Comparison of ENCODE assay signal across 15 cellular contexts in the genomic region with DNA sequence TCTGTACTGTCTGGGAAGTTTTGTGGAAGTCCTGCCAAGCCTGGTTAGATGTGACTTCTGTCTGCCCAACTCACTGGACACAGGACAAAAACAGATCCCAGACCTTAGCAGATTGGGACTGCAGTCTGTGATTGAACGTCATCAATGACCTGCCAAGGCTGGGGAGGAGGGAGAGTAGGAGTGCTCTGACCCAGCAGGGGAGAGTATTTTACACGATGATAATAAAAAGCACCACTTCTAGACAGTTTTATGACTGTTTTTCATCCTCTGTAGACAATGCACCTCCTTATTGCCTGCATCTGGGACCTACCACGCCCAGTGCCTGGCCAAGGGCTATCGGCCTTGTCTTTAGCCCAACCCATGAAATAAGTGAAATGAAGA.
A peak's percentile ranks its signal among the peaks of the same experiment; 100 is the strongest.
DNase-seq lines count a peak whose midpoint lies in the region; ATAC-seq and TF ChIP-seq lines count a peak whose summit lies in the region.
"Had no signal": no experiment of that assay in that cellular context is flagged by ENCODE, and none has a peak within 500 bp of the region (broad histone marks: within the 10 kb centered on the region; RNA-seq: fewer than 3 reads in every experiment).

No MANE protein-coding gene starts in this region.

- 77 to 80% methylated on average over 4 of the region's 4 CpGs for WGBS in upper lobe of left lung, 2 donors

- intact Hi-C loops in mucosa of descending colon (cut with DNase I, micrococcal nuclease): no loop called here

- H3K9me3 ChIP-seq in mucosa of descending colon (no peaks in the 10 kb centered on the region), upper lobe of left lung (no peaks in the 10 kb centered on the region)
- H3K9me3 ChIP-seq: BLaER1, upper lobe of right lung had no signal

- no peaks in the 10 kb centered on the region for H3K36me3 ChIP-seq in mucosa of descending colon (ENCODE audit: low read depth)
- H3K36me3 ChIP-seq in upper lobe of left lung: no peaks in the 10 kb centered on the region
- H3K36me3 ChIP-seq: BLaER1, cardiac muscle cell, upper lobe of right lung had no signal

- DNase-seq in RPMI7951 (ENCODE audit: low read depth): peak; percentile 69
- DNase-seq in fibroblast of mammary gland (ENCODE audit: low read depth): peak; percentile 26
- peak in 2 of 3 donors; percentile 32 to 46 for DNase-seq in mucosa of descending colon
- DNase-seq in upper lobe of left lung: no peak
- DNase-seq in DMS153 treated with DMSO at 0.1 percent for 48 hours (lab: John Stamatoyannopoulos, UW; ENCODE audit: unreplicated experiment): no peak
- DNase-seq: activated CD4-positive, alpha-beta T cell treated with anti-CD3 and anti-CD28 coated beads for 48 hours; DMS53; retina; SHP77 treated with DMSO at 0.1 percent for 48 hours; stimulated activated CD4-positive, alpha-beta T cell treated with anti-CD3 and anti-CD28 coated beads, Interleukin-4, amount 100 ng/mL, for 1 hour; upper lobe of right lung had no signal

- no peak overlapping the region for H3K4me3 ChIP-seq in fibroblast of mammary gland (ENCODE audit: control insufficient read depth, low read depth, low read length)
- no peak overlapping the region for H3K4me3 ChIP-seq in mucosa of descending colon
- no peak overlapping the region for H3K4me3 ChIP-seq in upper lobe of left lung
- H3K4me3 ChIP-seq: BLaER1, cardiac muscle cell, upper lobe of right lung had no signal

- ATAC-seq in mucosa of descending colon (peak; percentile 84), upper lobe of left lung (ENCODE audit: low FRiP score in 2 of 2) (peak; percentile 62 to 65), GM21786 (IDR thresholded peaks at IDR 0.05; ENCODE audit: unreplicated experiment) (no peak)
- ATAC-seq in activated CD4-positive, CD25-positive, alpha-beta regulatory T cell treated with anti-CD3 and anti-CD28 coated beads, Interleukin-2, amount 50 U/mL, for 24 hours: no peak

- TF ChIP-seq CTCF in fibroblast of mammary gland (conservative IDR thresholded peaks at IDR 0.05; ENCODE audit: control insufficient read depth, insufficient read depth, low read depth, low read length): no peak
- no peak for TF ChIP-seq CTCF in mucosa of descending colon (IDR thresholded peaks at IDR 0.05)
- no peak for TF ChIP-seq CTCF in upper lobe of left lung (IDR thresholded peaks at IDR 0.05)

- TF ChIP-seq EP300 in upper lobe of left lung (IDR thresholded peaks at IDR 0.05): no peak

- no peak for TF ChIP-seq POLR2A in upper lobe of left lung (IDR thresholded peaks at IDR 0.05)

- H3K27me3 ChIP-seq in upper lobe of left lung: no peaks in the 10 kb centered on the region
- H3K27me3 ChIP-seq: BLaER1, cardiac muscle cell, upper lobe of right lung had no signal

- peak overlapping the region in 2 of 4 donors; percentile 1 to 19 for H3K27ac ChIP-seq in upper lobe of left lung
- H3K27ac ChIP-seq: BLaER1, cardiac muscle cell, upper lobe of right lung had no signal

- H3K4me1 ChIP-seq in mucosa of descending colon (ENCODE audit: low read depth) (peaks cover 17% of the 10 kb centered on the region), upper lobe of left lung (peaks cover 0 to 15% (median 11%) of the 10 kb centered on the region in 4 donors)
- H3K4me1 ChIP-seq: BLaER1 had no signal

Comparison
In these comparisons a context has a peak if more than half of its experiments do, and no peak if none do; other contexts are left out.
1. DNase-seq: peak in RPMI7951 (single experiment), fibroblast of mammary gland (single experiment) and mucosa of descending colon (2 of 3); none in upper lobe of left lung (0 of 2) and DMS153 treated with DMSO at 0.1 percent for 48 hours (single experiment).
2. ATAC-seq: peak in mucosa of descending colon (single experiment) and upper lobe of left lung (2 of 2); none in GM21786 (single experiment) and activated CD4-positive, CD25-positive, alpha-beta regulatory T cell treated with anti-CD3 and anti-CD28 coated beads, Interleukin-2, amount 50 U/mL, for 24 hours (0 of 2).